Comparison of ENCODE assay signal across 8 cellular contexts in the genomic region with DNA sequence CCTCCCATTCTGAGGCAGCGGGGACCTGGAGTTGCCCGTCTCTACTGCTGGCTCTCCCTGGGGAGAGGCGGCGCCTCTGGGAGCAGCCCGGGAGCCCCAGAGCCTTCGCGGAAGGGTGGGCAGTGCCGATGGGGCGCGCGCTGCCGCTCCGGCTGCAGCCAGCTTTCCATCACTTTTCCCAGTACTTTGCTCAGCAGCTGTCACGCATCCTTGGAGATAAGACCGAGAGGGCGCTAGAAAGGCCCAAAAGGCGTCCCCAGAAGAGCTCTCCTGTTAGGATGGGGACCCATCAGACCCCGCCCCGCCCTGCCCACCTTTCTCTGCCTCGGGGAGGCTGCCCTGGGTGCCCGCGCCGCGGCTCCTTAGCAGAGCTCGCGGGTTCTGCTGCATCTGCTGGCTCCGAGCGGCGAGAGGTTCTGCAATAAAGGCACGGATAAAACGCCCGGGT. TPM values are rescaled to one million over a fixed set of nuclear protein-coding genes. Genes with fewer than 3 reads are reported as not detected.
DNase-seq lines count a peak whose midpoint lies in the region; ATAC-seq and TF ChIP-seq lines count a peak whose summit lies in the region.

No MANE protein-coding gene starts in this region.

- no peaks in the 10 kb centered on the region for H3K9me3 ChIP-seq in uterus

- TF ChIP-seq CTCF in CD14-positive monocyte (IDR thresholded peaks at IDR 0.05), result no peak
- no peak for TF ChIP-seq CTCF in VCaP (conservative IDR thresholded peaks at IDR 0.05)
- TF ChIP-seq CTCF in epithelial cell of proximal tubule (conservative IDR thresholded peaks at IDR 0.05; ENCODE audit: low read depth, low read length), result no peak
- no peak for TF ChIP-seq CTCF in uterus (IDR thresholded peaks at IDR 0.05)

- ATAC-seq in HG02870 (IDR thresholded peaks at IDR 0.05; ENCODE audit: unreplicated experiment), result peak; percentile 9
- ATAC-seq in naive B cell (ENCODE audit: low read depth in 2 of 2), result peak; percentile 21 to 27
- ATAC-seq in HG02763 (IDR thresholded peaks at IDR 0.05; ENCODE audit: unreplicated experiment), result no peak

- H3K27me3 Mint-ChIP-seq in CD14-positive monocyte (ENCODE audit: low read depth in 3 of 3), result peaks cover 38 to 62% (median 47%) of the 10 kb centered on the region in 3 donors
- peaks cover 58 to 67% (median 66%) of the 10 kb centered on the region in 3 donors for H3K27me3 Mint-ChIP-seq in naive B cell

- H3K27me3 ChIP-seq in uterus, result no peaks in the 10 kb centered on the region

- H3K27ac ChIP-seq in VCaP (peak overlapping the region; percentile 35; the same call in 1 of the 2 replicates), uterus (no peak overlapping the region)

- H3K36me3 Mint-ChIP-seq in CD14-positive monocyte (peaks cover 0 to 2% of the 10 kb centered on the region in 2 donors), naive B cell (no peaks in the 10 kb centered on the region)

- H3K4me1 ChIP-seq in uterus, result peaks cover 0 to 10% of the 10 kb centered on the region in 2 donors

- DNase-seq in CD14-positive monocyte (ENCODE audit: low spot score) (no peak), epithelial cell of proximal tubule (ENCODE audit: low read depth) (no peak), naive B cell (no peak), uterus (no peak), HuH-7.5 (ENCODE audit: low spot score) (no peak)

- intact Hi-C loops in CD14-positive monocyte (cut with micrococcal nuclease), result loop anchor here in 1 of 2 donors (10.0 kb wide), 2 partner anchors 549 to 729 kb away; no protein-coding TSS in a partner anchor
- intact Hi-C loops in uterus (cut with DNase I; ENCODE audit: low total_unique reads), result no loop called here

- peak overlapping the region; percentile 60 for H3K4me3 ChIP-seq in epithelial cell of proximal tubule (ENCODE audit: low read depth, low read length)
- peak overlapping the region; percentile 32 to 41 for H3K4me3 ChIP-seq in uterus

- no peak for TF ChIP-seq POLR2A in uterus (IDR thresholded peaks at IDR 0.05)

- H3K4me1 Mint-ChIP-seq in CD14-positive monocyte, result peaks cover 5% of the 10 kb centered on the region
- H3K4me1 Mint-ChIP-seq in naive B cell, result peaks cover 4 to 6% (median 4%) of the 10 kb centered on the region in 3 donors

- peaks cover 0 to 8% (median 0%) of the 10 kb centered on the region in 7 donors for H3K9me3 Mint-ChIP-seq in CD14-positive monocyte
- H3K9me3 Mint-ChIP-seq in naive B cell, result no peaks in the 10 kb centered on the region

- H3K4me3 Mint-ChIP-seq in CD14-positive monocyte, result peak overlapping the region; percentile 58 to 87
- peak overlapping the region in 7 of 8 donors; percentile 57 to 85 (median 77) for H3K4me3 Mint-ChIP-seq in naive B cell

- no peaks in the 10 kb centered on the region for H3K36me3 ChIP-seq in uterus

- no peak overlapping the region for H3K27ac Mint-ChIP-seq in CD14-positive monocyte
- H3K27ac Mint-ChIP-seq in naive B cell, result peak overlapping the region in 1 of 6 donors; percentile 3

RNA-seq across cellular contexts. Expression of a gene that starts 0.5 kb away (rescaled TPM):
- polyA plus RNA-seq in CD14-positive monocyte (not detected), naive B cell (ENCODE audit: low read depth in 6 of 6) (not detected)
- total RNA-seq in epithelial cell of proximal tubule (6.9 and 10.1 TPM in 2 replicates), uterus (1 to 10 TPM in 2 of 4 donors, not detected in 2; 1.1 to 1.5 TPM)
